ENCODE assay signal across 18 cellular contexts in genomic region chr13:80001510-80001842, GRCh38.
DNase-seq lines count a peak whose midpoint lies in the region; ATAC-seq and TF ChIP-seq lines count a peak whose summit lies in the region.
"Had no signal": no experiment of that assay in that cellular context is flagged by ENCODE, and none has a peak within 500 bp of the region (broad histone marks: within the 10 kb centered on the region; RNA-seq: fewer than 3 reads in every experiment).

No MANE protein-coding gene starts in this region.

- H3K27me3 ChIP-seq in SK-N-SH (ENCODE audit: insufficient read depth), result no peaks in the 10 kb centered on the region
- no peaks in the 10 kb centered on the region for H3K27me3 ChIP-seq in smooth muscle cell (ENCODE audit: low read depth)
- no peaks in the 10 kb centered on the region for H3K27me3 ChIP-seq in naive thymus-derived CD4-positive, alpha-beta T cell (ENCODE audit: control insufficient read depth in 2 of 2, insufficient read depth in 2 of 2, low read length in 2 of 2)
- H3K27me3 ChIP-seq: SJCRH30 had no signal

- H3K9me3 ChIP-seq in SK-N-SH (no peaks in the 10 kb centered on the region), smooth muscle cell (replicated peaks; ENCODE audit: low read depth) (no peaks in the 10 kb centered on the region)
- no peaks in the 10 kb centered on the region for H3K9me3 ChIP-seq in naive thymus-derived CD4-positive, alpha-beta T cell (ENCODE audit: control insufficient read depth in 2 of 3, low read length in 3 of 3)
- H3K9me3 ChIP-seq: HAP-1, SJCRH30 had no signal

- DNase-seq in SK-N-SH (no peak), cerebellum (ENCODE audit: low spot score) (peak; percentile 23), medulla oblongata (ENCODE audit: extremely low spot score) (peak; percentile 35), smooth muscle cell (lab: John Stamatoyannopoulos, UW; ENCODE audit: unreplicated experiment) (no peak), NCI-H524 (lab: John Stamatoyannopoulos, UW) (no peak), islet precursor cell (no peak)
- DNase-seq in naive thymus-derived CD4-positive, alpha-beta T cell, result no peak
- no peak for DNase-seq in activated CD4-positive, alpha-beta T cell treated with anti-CD3 and anti-CD28 coated beads for 4 hours
- DNase-seq: DMS 273 treated with DMSO at 0.1 percent for 48 hours, NCI-H1417 treated with DMSO at 0.1 percent for 48 hours, NCI-H2029, NCI-H2171 treated with DMSO at 0.1 percent for 48 hours, NCI-H446 treated with DMSO at 0.1 percent for 48 hours, NCI-H774, SJCRH30 had no signal

- no peaks in the 10 kb centered on the region for H3K27me3 Mint-ChIP-seq in naive thymus-derived CD4-positive, alpha-beta T cell

- no peak overlapping the region for H3K4me3 ChIP-seq in SK-N-SH (ENCODE audit: low read depth in 2 of 2, low read length in 1 of 2)
- no peak overlapping the region for H3K4me3 ChIP-seq in smooth muscle cell
- H3K4me3 ChIP-seq in naive thymus-derived CD4-positive, alpha-beta T cell (ENCODE audit: low read length), result no peak overlapping the region
- H3K4me3 ChIP-seq: HAP-1, K562, SJCRH30 had no signal

- H3K4me1 ChIP-seq in SK-N-SH (ENCODE audit: control insufficient read depth in 1 of 2, insufficient read depth in 2 of 2, low read depth in 1 of 2, low read length in 1 of 2) (peaks cover 12 to 29% of the 10 kb centered on the region in 2 experiments), smooth muscle cell (ENCODE audit: low read depth) (no peaks in the 10 kb centered on the region)
- H3K4me1 ChIP-seq in naive thymus-derived CD4-positive, alpha-beta T cell (ENCODE audit: control insufficient read depth in 2 of 2, insufficient read depth in 2 of 2, low read length in 2 of 2), result no peaks in the 10 kb centered on the region
- H3K4me1 ChIP-seq: HAP-1 had no signal

- no peaks in the 10 kb centered on the region for H3K9me2 ChIP-seq in SK-N-SH

- no peaks in the 10 kb centered on the region for H3K36me3 Mint-ChIP-seq in naive thymus-derived CD4-positive, alpha-beta T cell
- H3K36me3 Mint-ChIP-seq: CD14-positive monocyte had no signal

- no peak overlapping the region for H3K27ac Mint-ChIP-seq in naive thymus-derived CD4-positive, alpha-beta T cell
- H3K27ac Mint-ChIP-seq: CD14-positive monocyte had no signal

- H3K4me1 Mint-ChIP-seq in naive thymus-derived CD4-positive, alpha-beta T cell, result no peaks in the 10 kb centered on the region
- H3K4me1 Mint-ChIP-seq: CD14-positive monocyte had no signal

- intact Hi-C loops in naive thymus-derived CD4-positive, alpha-beta T cell (cut with micrococcal nuclease), result no loop called here

- H3K9me3 Mint-ChIP-seq in naive thymus-derived CD4-positive, alpha-beta T cell, result peaks cover 0 to 5% (median 0%) of the 10 kb centered on the region in 11 donors
- H3K9me3 Mint-ChIP-seq: CD14-positive monocyte had no signal

- TF ChIP-seq CTCF in SK-N-SH (IDR thresholded peaks at IDR 0.05), result no peak
- no peak for TF ChIP-seq CTCF in smooth muscle cell (IDR thresholded peaks at IDR 0.05; ENCODE audit: borderline replicate concordance, insufficient read depth, poor library complexity, severe bottlenecking)

- H3K9ac ChIP-seq in SK-N-SH (no peak overlapping the region; the same call in 1 of the 2 replicates), smooth muscle cell (ENCODE audit: low read depth) (no peak overlapping the region)

- no peaks in the 10 kb centered on the region for H4K20me1 ChIP-seq in SK-N-SH (ENCODE audit: insufficient read depth)
- H4K20me1 ChIP-seq in smooth muscle cell (ENCODE audit: low read depth), result no peaks in the 10 kb centered on the region

- no peak; a peak in 2 of 4 replicates for TF ChIP-seq EP300 in SK-N-SH (IDR thresholded peaks at IDR 0.05; ENCODE audit: borderline replicate concordance in 1 of 2, low read depth in 1 of 2, low read length in 1 of 2)

- no peak for TF ChIP-seq RAD21 in SK-N-SH (IDR thresholded peaks at IDR 0.05; ENCODE audit: low read length)

- CTCF ChIA-PET in SK-N-SH (lab: Yijun Ruan, JAX), result interaction anchor here (1.3 kb wide), 1 partner anchor 43 kb away, joined by 3 read pairs; no protein-coding TSS in a partner anchor
- CTCF ChIA-PET in naive thymus-derived CD4-positive, alpha-beta T cell (lab: Charles Lee), result no interaction called here

- ATAC-seq in naive thymus-derived CD4-positive, alpha-beta T cell, result no peak
- ATAC-seq: K562 had no signal

- H3K27ac ChIP-seq in SK-N-SH (ENCODE audit: low read depth in 2 of 2, low read length in 1 of 2) (peak overlapping the region; percentile 84 to 95), smooth muscle cell (ENCODE audit: low read depth) (no peak overlapping the region)
- no peak overlapping the region for H3K27ac ChIP-seq in naive thymus-derived CD4-positive, alpha-beta T cell (ENCODE audit: low read depth, low read length)
- H3K27ac ChIP-seq: SJCRH30 had no signal

- H3F3A ChIP-seq in SK-N-SH (replicated peaks; ENCODE audit: insufficient read depth) (peaks cover 34% of the 10 kb centered on the region), smooth muscle cell (ENCODE audit: low read depth) (no peaks in the 10 kb centered on the region)

- H3K36me3 ChIP-seq in SK-N-SH (replicated peaks in 1 of 2; ENCODE audit: control insufficient read depth in 1 of 2, insufficient read depth in 2 of 2, low read length in 1 of 2) (no peaks in the 10 kb centered on the region), smooth muscle cell (ENCODE audit: low read depth) (no peaks in the 10 kb centered on the region)
- H3K36me3 ChIP-seq in naive thymus-derived CD4-positive, alpha-beta T cell (ENCODE audit: control insufficient read depth in 2 of 3, insufficient read depth in 3 of 3, low read length in 3 of 3), result no peaks in the 10 kb centered on the region
- H3K36me3 ChIP-seq: HAP-1, SJCRH30 had no signal

- H2AFZ ChIP-seq in SK-N-SH (ENCODE audit: low read depth) (peak overlapping the region; percentile 60; the same call in 1 of the 2 replicates), smooth muscle cell (ENCODE audit: low read depth) (peak overlapping the region; percentile 24)

- H3K79me2 ChIP-seq in SK-N-SH (ENCODE audit: insufficient read depth), result no peaks in the 10 kb centered on the region
- no peaks in the 10 kb centered on the region for H3K79me2 ChIP-seq in smooth muscle cell (ENCODE audit: low read depth)

- POLR2A ChIA-PET in SK-N-SH (lab: Yijun Ruan, JAX), result no interaction called here
- POLR2A ChIA-PET in naive thymus-derived CD4-positive, alpha-beta T cell (lab: Charles Lee), result no interaction called here

- H3K4me3 Mint-ChIP-seq in naive thymus-derived CD4-positive, alpha-beta T cell, result no peak overlapping the region
- H3K4me3 Mint-ChIP-seq: CD14-positive monocyte had no signal

- H3K4me2 ChIP-seq in SK-N-SH (peak overlapping the region; percentile 59), smooth muscle cell (no peak overlapping the region)

TF ChIP-seq in SK-N-SH, 30 proteins besides CTCF, POLR2A, EP300 and RAD21:
- TF ChIP-seq GATA2 (CRISPR knock-in tag; IDR thresholded peaks at IDR 0.05), result no peak
- peak; percentile 7; the same call in 1 of the 2 replicates for TF ChIP-seq RXRA (IDR thresholded peaks at IDR 0.05; ENCODE audit: borderline replicate concordance, low read depth)
- peak; percentile 30 for TF ChIP-seq TCF12 (IDR thresholded peaks at IDR 0.05)
- TF ChIP-seq POLR2AphosphoS5 (IDR thresholded peaks at IDR 0.05; ENCODE audit: low read depth, low read length), result peak; percentile 50
- TF ChIP-seq TAF1 (IDR thresholded peaks at IDR 0.05; ENCODE audit: borderline replicate concordance, low read depth, low read length), result no peak
- no peak for TF ChIP-seq JUND (IDR thresholded peaks at IDR 0.05)
- TF ChIP-seq PBX3 (IDR thresholded peaks at IDR 0.05), result peak; percentile 5; the same call in 1 of the 2 replicates

Comparison
In these comparisons a context has a peak if more than half of its experiments do, and no peak if none do; other contexts are left out.
1. DNase-seq: peak in cerebellum (single experiment) and medulla oblongata (single experiment); none in SK-N-SH (single experiment), smooth muscle cell (single experiment), NCI-H524 (0 of 2), islet precursor cell (single experiment), naive thymus-derived CD4-positive, alpha-beta T cell (0 of 9) and activated CD4-positive, alpha-beta T cell treated with anti-CD3 and anti-CD28 coated beads for 4 hours (0 of 2).
2. H3K27ac ChIP-seq: peak in SK-N-SH (2 of 2); none in smooth muscle cell (single experiment) and naive thymus-derived CD4-positive, alpha-beta T cell (single experiment).